Comparison of ENCODE assay signal across 23 cellular contexts in the genomic region with DNA sequence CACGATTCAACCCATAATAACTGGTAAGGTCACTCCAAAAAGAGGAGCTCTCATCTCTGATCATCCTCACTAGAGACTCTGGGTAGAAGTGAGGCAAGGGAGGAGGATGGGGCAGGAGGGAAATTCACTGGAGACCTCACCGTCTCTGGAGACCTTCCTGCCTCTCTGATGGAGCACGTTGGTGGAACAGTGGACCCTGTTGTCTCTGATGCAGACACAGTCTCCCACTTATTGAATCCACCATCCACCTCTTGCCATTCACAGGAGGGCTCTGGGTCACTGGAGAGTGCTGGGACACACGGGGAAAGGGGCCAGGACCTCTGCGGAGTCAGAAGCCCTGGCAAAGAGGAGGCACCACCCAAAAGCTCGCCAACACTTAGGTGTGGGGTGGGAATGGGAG.
"Had no signal": no experiment of that assay in that cellular context is flagged by ENCODE, and none has a peak within 500 bp of the region (broad histone marks: within the 10 kb centered on the region; RNA-seq: fewer than 3 reads in every experiment).

No MANE protein-coding gene starts in this region.

- H3K27me3 Mint-ChIP-seq: dendritic cell treated with granulocyte-macrophage colony-stimulating factor and Interleukin-4, amounts not matched to agents 40 ng/mL and 50 ng/mL, for 4 days; effector memory CD8-positive, alpha-beta T cell had no signal

- H3K4me3 Mint-ChIP-seq: dendritic cell treated with granulocyte-macrophage colony-stimulating factor and Interleukin-4, amounts not matched to agents 40 ng/mL and 50 ng/mL, for 4 days; effector memory CD8-positive, alpha-beta T cell; endodermal cell had no signal

- H3K4me1 ChIP-seq: colonic mucosa, esophagus muscularis mucosa, esophagus squamous epithelium, foreskin keratinocyte, gastrocnemius medialis, gastroesophageal sphincter, heart left ventricle, heart right ventricle had no signal

- H3K27ac Mint-ChIP-seq: dendritic cell treated with granulocyte-macrophage colony-stimulating factor and Interleukin-4, amounts not matched to agents 40 ng/mL and 50 ng/mL, for 4 days; effector memory CD8-positive, alpha-beta T cell; endodermal cell had no signal

- H3K4me1 Mint-ChIP-seq: endodermal cell had no signal

- H3K9me3 ChIP-seq: colonic mucosa, gastrocnemius medialis, heart left ventricle had no signal

- H3K27me3 ChIP-seq: colonic mucosa, dorsolateral prefrontal cortex, esophagus squamous epithelium, foreskin keratinocyte, gastrocnemius medialis, heart left ventricle had no signal

- H3K27ac ChIP-seq: colonic mucosa, dorsolateral prefrontal cortex, epithelial cell of prostate, esophagus muscularis mucosa, esophagus squamous epithelium, foreskin keratinocyte, gastrocnemius medialis, gastroesophageal sphincter, heart left ventricle, heart right ventricle had no signal

- H3K9me3 Mint-ChIP-seq: effector memory CD8-positive, alpha-beta T cell had no signal

- H3K4me3 ChIP-seq: colonic mucosa, dorsolateral prefrontal cortex, esophagus muscularis mucosa, esophagus squamous epithelium, gastrocnemius medialis, gastroesophageal sphincter, heart left ventricle, heart right ventricle had no signal

- DNase-seq: colonic mucosa; cortex of kidney; dermis blood vessel endothelial cell; dorsolateral prefrontal cortex; effector CD4-positive, alpha-beta T cell; effector CD8-positive, alpha-beta T cell; effector memory CD4-positive, alpha-beta T cell; effector memory CD8-positive, alpha-beta T cell; endodermal cell; erythroblast; esophagus squamous epithelium; foreskin fibroblast; foreskin keratinocyte; foreskin melanocyte; gastrocnemius medialis; glutamatergic neuron; head of caudate nucleus; heart left ventricle; heart right ventricle had no signal
